In genomic region chr1:27719286-27720251, GRCh38 we compare ENCODE assay signal across 12 cellular contexts. TPM values are rescaled to one million over a fixed set of nuclear protein-coding genes. Genes with fewer than 3 reads are reported as not detected.
DNase-seq lines count a peak whose midpoint lies in the region; ATAC-seq, FAIRE-seq and TF ChIP-seq lines count a peak whose summit lies in the region.
"Had no signal": no experiment of that assay in that cellular context is flagged by ENCODE, and none has a peak within 500 bp of the region (broad histone marks: within the 10 kb centered on the region; RNA-seq: fewer than 3 reads in every experiment).

No MANE protein-coding gene starts in this region.

- peak; percentile 44 for TF ChIP-seq CTCF in AG09309 (IDR thresholded peaks at IDR 0.05; ENCODE audit: control insufficient read depth, insufficient read depth, low read depth, low read length, missing control alignments)
- no peak for TF ChIP-seq CTCF in GM23338 (conservative IDR thresholded peaks at IDR 0.05; ENCODE audit: low read depth in 2 of 2)
- TF ChIP-seq CTCF in left ventricle myocardium inferior (IDR thresholded peaks at IDR 0.05; ENCODE audit: borderline replicate concordance): no peak

- DNase-seq in AG09309 (ENCODE audit: low read depth): no peak
- peak; percentile 12 for DNase-seq in GM23338 (ENCODE audit: low spot score)
- peak; percentile 21 for DNase-seq in SW480 (ENCODE audit: low spot score)
- DNase-seq in iris pigment epithelial cell (ENCODE audit: low read depth): peak; percentile 25
- DNase-seq in activated effector memory CD4-positive, alpha-beta T cell treated with Interleukin-2 at 50 U/mL for 16 hours: no peak
- DNase-seq in RCC 7860 (ENCODE audit: low spot score): no peak
- no peak for DNase-seq in left ventricle myocardium inferior
- DNase-seq: NCI-H2171 treated with DMSO at 0.1 percent for 48 hours had no signal

- H4K20me1 ChIP-seq in GM23338 (replicated peaks; ENCODE audit: insufficient read depth): no peaks in the 10 kb centered on the region

- H3K27ac Mint-ChIP-seq in GM23338: no peak overlapping the region
- H3K27ac Mint-ChIP-seq: activated naive CD4-positive, alpha-beta T cell treated with anti-CD3 and anti-CD28 coated beads, Interleukin-2, amount 50 U/mL, for 72 hours; T-helper 2 cell treated with Interferon-gamma antibody and Interleukin-4, amounts not matched to agents 5 μg/mL and 100 μg/mL, for 36 hours had no signal

- peaks cover 6% of the 10 kb centered on the region for H3K9me3 Mint-ChIP-seq in GM23338

- H2AFZ ChIP-seq in GM23338: peak overlapping the region; percentile 29; the same call in 1 of the 2 replicates

- H3K27me3 ChIP-seq in GM23338 (ENCODE audit: insufficient read depth) (no peaks in the 10 kb centered on the region), left ventricle myocardium inferior (ENCODE audit: low read depth) (peaks cover 13% of the 10 kb centered on the region)

- no peaks in the 10 kb centered on the region for H3K36me3 Mint-ChIP-seq in GM23338 (ENCODE audit: low read depth)

- peaks cover 2% of the 10 kb centered on the region for H3K27me3 Mint-ChIP-seq in GM23338 (ENCODE audit: insufficient read depth, low read depth, poor library complexity)

- H3K4me3 ChIP-seq in AG09309 (ENCODE audit: control insufficient read depth, low read depth, low read length) (no peak overlapping the region), GM23338 (no peak overlapping the region), left ventricle myocardium inferior (no peak overlapping the region)

- intact Hi-C loops in left ventricle myocardium inferior (cut with micrococcal nuclease): no loop called here

- peaks cover 11% of the 10 kb centered on the region for H3K9me3 ChIP-seq in left ventricle myocardium inferior (replicated peaks)

- no peaks in the 10 kb centered on the region for H3K9me2 ChIP-seq in GM23338 (ENCODE audit: insufficient read depth)

- H3K27ac ChIP-seq in GM23338 (ENCODE audit: low read depth) (no peak overlapping the region), left ventricle myocardium inferior (replicated peaks) (no peak overlapping the region)

- H3K4me2 ChIP-seq in GM23338: no peak overlapping the region

- no peak overlapping the region for H3K4me3 Mint-ChIP-seq in GM23338
- H3K4me3 Mint-ChIP-seq: T-helper 2 cell treated with Interferon-gamma antibody and Interleukin-4, amounts not matched to agents 5 μg/mL and 100 μg/mL, for 36 hours had no signal

- H3K79me2 ChIP-seq in GM23338 (replicated peaks; ENCODE audit: insufficient read depth): no peaks in the 10 kb centered on the region

- ATAC-seq in GM23338: no peak
- ATAC-seq in GM18873 (IDR thresholded peaks at IDR 0.05; ENCODE audit: low FRiP score, unreplicated experiment): no peak
- ATAC-seq: activated naive CD4-positive, alpha-beta T cell treated with anti-CD3 and anti-CD28 coated beads, Interleukin-2, amount 50 U/mL, for 72 hours had no signal

- no peak for FAIRE-seq in RCC 7860 (lab: Jason Lieb, UNC)
- FAIRE-seq: frontal cortex had no signal

- H3K4me1 ChIP-seq in GM23338 (ENCODE audit: insufficient read depth) (peaks cover 2% of the 10 kb centered on the region; the same call in 1 of the 2 replicates), left ventricle myocardium inferior (no peaks in the 10 kb centered on the region)

- peaks cover 6% of the 10 kb centered on the region for H3K4me1 Mint-ChIP-seq in GM23338

- H3K36me3 ChIP-seq in GM23338 (ENCODE audit: insufficient read depth): no peaks in the 10 kb centered on the region
- H3K36me3 ChIP-seq in left ventricle myocardium inferior: no peaks in the 10 kb centered on the region

- H3F3A ChIP-seq in GM23338 (replicated peaks; ENCODE audit: low read depth): peaks cover 3% of the 10 kb centered on the region; the same call in 1 of the 2 replicates

TF ChIP-seq in GM23338, 12 proteins besides CTCF, POLR2A, EP300 and RAD21:
- no peak for TF ChIP-seq ZNF462 (CRISPR knock-in tag; IDR thresholded peaks at IDR 0.05)

RNA-seq across cellular contexts. Expression of gene FAM76A, which starts 6.2 kb away (rescaled TPM):
- total RNA-seq in GM23338 (2014; rRNA removed; shearing (Covaris generic)): 12.5 and 22.6 TPM in 2 replicates
- 12.7 and 13.8 TPM in 2 replicates for polyA plus RNA-seq in GM23338 (2016; fragmentation: Nextera tagmentation; extraction: Ambion mirVana)
- total RNA-seq in left ventricle myocardium inferior: 9.9 TPM

RNA-seq across cellular contexts. Expression of gene IFI6, which starts 47.6 kb away (rescaled TPM):
- 6.3 and 9.4 TPM in 2 replicates for total RNA-seq in GM23338 (2014; rRNA removed; shearing (Covaris generic))
- 15.6 and 16.0 TPM in 2 replicates for polyA plus RNA-seq in GM23338 (2016; fragmentation: Nextera tagmentation; extraction: Ambion mirVana)
- total RNA-seq in left ventricle myocardium inferior: 39.2 TPM

RNA-seq across cellular contexts. Expression of gene STX12, which starts 53.5 kb away (rescaled TPM):
- total RNA-seq in GM23338 (2014; rRNA removed; shearing (Covaris generic)): 9.0 and 13.7 TPM in 2 replicates
- 5.1 and 6.1 TPM in 2 replicates for polyA plus RNA-seq in GM23338 (2016; fragmentation: Nextera tagmentation; extraction: Ambion mirVana)
- total RNA-seq in left ventricle myocardium inferior: 22.0 TPM

Comparison
In these comparisons a context has a peak if more than half of its experiments do, and no peak if none do; other contexts are left out.
1. DNase-seq: peak in GM23338 (single experiment), SW480 (single experiment) and iris pigment epithelial cell (single experiment); none in AG09309 (single experiment), activated effector memory CD4-positive, alpha-beta T cell treated with Interleukin-2 at 50 U/mL for 16 hours (single experiment), RCC 7860 (single experiment) and left ventricle myocardium inferior (single experiment).